9 cellular contexts compared by ENCODE assay signal in the genomic region with DNA sequence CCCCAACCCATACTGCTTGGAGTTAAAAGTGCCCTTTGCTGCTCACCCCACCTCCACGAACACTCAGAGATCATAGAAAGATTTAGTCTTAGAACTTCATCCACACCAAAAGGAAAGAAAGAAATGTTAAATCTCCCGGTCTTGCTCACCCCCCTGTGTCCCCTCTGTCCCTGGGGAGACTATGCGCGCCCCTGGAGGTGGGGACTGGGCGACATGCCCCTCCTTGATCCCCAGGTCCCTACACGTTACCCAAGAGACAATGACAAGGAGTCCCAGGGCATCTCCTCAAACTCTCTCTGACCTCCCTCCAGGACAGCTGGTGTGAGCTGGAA. TPM values are rescaled to one million over a fixed set of nuclear protein-coding genes. Genes with fewer than 3 reads are reported as not detected.
A peak's percentile ranks its signal among the peaks of the same experiment; 100 is the strongest.
DNase-seq lines count a peak whose midpoint lies in the region; ATAC-seq and TF ChIP-seq lines count a peak whose summit lies in the region.
"Had no signal": no experiment of that assay in that cellular context is flagged by ENCODE, and none has a peak within 500 bp of the region (broad histone marks: within the 10 kb centered on the region; RNA-seq: fewer than 3 reads in every experiment).

No MANE protein-coding gene starts in this region.

- H3K9me3 ChIP-seq in lung (ENCODE audit: control insufficient read depth in 2 of 2, insufficient read depth in 1 of 2, low read length in 1 of 2) = no peaks in the 10 kb centered on the region

- peaks cover 16% of the 10 kb centered on the region for H3K36me3 Mint-ChIP-seq in stimulated activated naive CD8-positive, alpha-beta T cell treated with anti-CD3 and anti-CD28 coated beads, Interleukin-15, Interleukin-2, amounts not matched to agents 100 ng/mL and 50 ng/mL, for 24 hours (ENCODE audit: low read depth)
- peaks cover 24% of the 10 kb centered on the region for H3K36me3 Mint-ChIP-seq in activated T-helper 17 cell treated with anti-CD3 and anti-CD28 coated beads, Interleukin-2, amount 50 U/mL, for 72 hours (ENCODE audit: low read depth)

- peak overlapping the region; percentile 93 for H3K4me3 Mint-ChIP-seq in stimulated activated naive CD8-positive, alpha-beta T cell treated with anti-CD3 and anti-CD28 coated beads, Interleukin-15, Interleukin-2, amounts not matched to agents 100 ng/mL and 50 ng/mL, for 24 hours
- peak overlapping the region; percentile 90 for H3K4me3 Mint-ChIP-seq in activated T-helper 17 cell treated with anti-CD3 and anti-CD28 coated beads, Interleukin-2, amount 50 U/mL, for 72 hours

- no peak for ATAC-seq in stimulated activated naive CD8-positive, alpha-beta T cell treated with anti-CD3 and anti-CD28 coated beads, Interleukin-15, Interleukin-2, amounts not matched to agents 100 U/mL and 50 U/mL, for 24 hours
- ATAC-seq in activated T-helper 17 cell treated with anti-CD3 and anti-CD28 coated beads, Interleukin-2, amount 50 U/mL, for 72 hours (replicated peaks) = peak; percentile 1
- ATAC-seq in lung (ENCODE audit: insufficient read depth, low FRiP score) = no peak

- H3K27ac ChIP-seq in lung (ENCODE audit: low read depth in 1 of 2, low read length in 1 of 2) = peak overlapping the region; percentile 40 to 43

- no peaks in the 10 kb centered on the region for H3K36me3 ChIP-seq in lung (ENCODE audit: control insufficient read depth in 2 of 2, insufficient read depth in 2 of 2, low read length in 2 of 2)

- no peak for DNase-seq in stimulated activated naive CD8-positive, alpha-beta T cell treated with anti-CD3 and anti-CD28 coated beads, Interleukin-15, Interleukin-2, amounts not matched to agents 100 U/mL and 50 U/mL, for 24 hours
- no peak for DNase-seq in lung (ENCODE audit: low spot score)
- DNase-seq in AG08395 (ENCODE audit: low spot score) = no peak
- no peak for DNase-seq in NCI-H2107 (lab: John Stamatoyannopoulos, UW)
- DNase-seq in activated CD4-positive, alpha-beta T cell treated with anti-CD3 and anti-CD28 coated beads, Interleukin-2, amount 50 U/mL, for 1 hour = no peak
- DNase-seq in NCI-H510A treated with DMSO at 0.1 percent for 48 hours (lab: John Stamatoyannopoulos, UW) = no peak
- DNase-seq: NCI-H446 had no signal

- no peaks in the 10 kb centered on the region for H3K27me3 Mint-ChIP-seq in stimulated activated naive CD8-positive, alpha-beta T cell treated with anti-CD3 and anti-CD28 coated beads, Interleukin-15, Interleukin-2, amounts not matched to agents 100 ng/mL and 50 ng/mL, for 24 hours
- no peaks in the 10 kb centered on the region for H3K27me3 Mint-ChIP-seq in activated T-helper 17 cell treated with anti-CD3 and anti-CD28 coated beads, Interleukin-2, amount 50 U/mL, for 72 hours

- H3K4me1 Mint-ChIP-seq in stimulated activated naive CD8-positive, alpha-beta T cell treated with anti-CD3 and anti-CD28 coated beads, Interleukin-15, Interleukin-2, amounts not matched to agents 100 ng/mL and 50 ng/mL, for 24 hours (ENCODE audit: low read depth) = peaks cover 41% of the 10 kb centered on the region
- peaks cover 9% of the 10 kb centered on the region for H3K4me1 Mint-ChIP-seq in activated T-helper 17 cell treated with anti-CD3 and anti-CD28 coated beads, Interleukin-2, amount 50 U/mL, for 72 hours

- peak overlapping the region; percentile 92 for H3K27ac Mint-ChIP-seq in stimulated activated naive CD8-positive, alpha-beta T cell treated with anti-CD3 and anti-CD28 coated beads, Interleukin-15, Interleukin-2, amounts not matched to agents 100 ng/mL and 50 ng/mL, for 24 hours
- peak overlapping the region; percentile 92 for H3K27ac Mint-ChIP-seq in activated T-helper 17 cell treated with anti-CD3 and anti-CD28 coated beads, Interleukin-2, amount 50 U/mL, for 72 hours

- peak overlapping the region; percentile 27 for H3K4me3 ChIP-seq in lung

- H3K9me3 Mint-ChIP-seq in stimulated activated naive CD8-positive, alpha-beta T cell treated with anti-CD3 and anti-CD28 coated beads, Interleukin-15, Interleukin-2, amounts not matched to agents 100 ng/mL and 50 ng/mL, for 24 hours = no peaks in the 10 kb centered on the region
- no peaks in the 10 kb centered on the region for H3K9me3 Mint-ChIP-seq in activated T-helper 17 cell treated with anti-CD3 and anti-CD28 coated beads, Interleukin-2, amount 50 U/mL, for 72 hours

- H3K27me3 ChIP-seq in lung (ENCODE audit: control insufficient read depth, insufficient read depth) = no peaks in the 10 kb centered on the region

- H3K4me1 ChIP-seq in lung (ENCODE audit: control insufficient read depth in 2 of 2, insufficient read depth in 2 of 2, low read length in 2 of 2) = no peaks in the 10 kb centered on the region

- 1 to 20% methylated on average over 6 of the region's 6 CpGs for WGBS in lung, 2 donors

- TF ChIP-seq CTCF in lung (IDR thresholded peaks at IDR 0.05; ENCODE audit: control extremely low read depth, extremely low read depth) = no peak

RNA-seq across cellular contexts. Expression of gene ITM2A, which starts 0.6 kb away (rescaled TPM):
- 10 to 100 TPM; 74.9 to 97.8 TPM for total RNA-seq in activated T-helper 17 cell treated with anti-CD3 and anti-CD28 coated beads, Interleukin-2, amount 50 U/mL, for 72 hours
- total RNA-seq in lung = 100 to 1,000 TPM in 1 of 2 donors, 10 to 100 TPM in 1; 36.2 to 125 TPM
- 10 to 100 TPM in 1 of 2 donors, 1 to 10 TPM in 1; 7.1 to 19.5 TPM for polyA plus RNA-seq in lung
